1 cellular context compared by ENCODE assay signal in genomic region chr19:58572026-58572817, GRCh38.
A peak's percentile ranks its signal among the peaks of the same experiment; 100 is the strongest.
TF ChIP-seq lines count a peak whose summit lies in the region.

No MANE protein-coding gene starts in this region.

TF ChIP-seq in GM12878, 131 proteins besides CTCF, POLR2A, EP300 and RAD21:
- TF ChIP-seq, protein P1, sequence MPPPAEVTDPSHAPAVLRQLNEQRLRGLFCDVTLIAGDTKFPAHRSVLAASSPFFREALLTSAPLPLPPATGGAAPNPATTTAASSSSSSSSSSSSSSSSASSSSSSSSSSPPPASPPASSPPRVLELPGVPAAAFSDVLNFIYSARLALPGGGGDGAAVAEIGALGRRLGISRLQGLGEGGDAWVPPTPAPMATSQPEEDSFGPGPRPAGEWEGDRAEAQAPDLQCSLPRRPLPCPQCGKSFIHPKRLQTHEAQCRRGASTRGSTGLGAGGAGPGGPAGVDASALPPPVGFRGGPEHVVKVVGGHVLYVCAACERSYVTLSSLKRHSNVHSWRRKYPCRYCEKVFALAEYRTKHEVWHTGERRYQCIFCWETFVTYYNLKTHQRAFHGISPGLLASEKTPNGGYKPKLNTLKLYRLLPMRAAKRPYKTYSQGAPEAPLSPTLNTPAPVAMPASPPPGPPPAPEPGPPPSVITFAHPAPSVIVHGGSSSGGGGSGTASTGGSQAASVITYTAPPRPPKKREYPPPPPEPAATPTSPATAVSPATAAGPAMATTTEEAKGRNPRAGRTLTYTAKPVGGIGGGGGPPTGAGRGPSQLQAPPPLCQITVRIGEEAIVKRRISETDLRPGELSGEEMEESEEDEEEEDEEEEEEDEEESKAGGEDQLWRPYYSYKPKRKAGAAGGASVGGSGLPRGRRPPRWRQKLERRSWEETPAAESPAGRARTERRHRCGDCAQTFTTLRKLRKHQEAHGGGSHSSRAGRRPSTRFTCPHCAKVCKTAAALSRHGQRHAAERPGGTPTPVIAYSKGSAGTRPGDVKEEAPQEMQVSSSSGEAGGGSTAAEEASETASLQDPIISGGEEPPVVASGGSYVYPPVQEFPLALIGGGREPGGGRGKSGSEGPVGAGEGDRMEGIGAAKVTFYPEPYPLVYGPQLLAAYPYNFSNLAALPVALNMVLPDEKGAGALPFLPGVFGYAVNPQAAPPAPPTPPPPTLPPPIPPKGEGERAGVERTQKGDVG (CRISPR knock-in tag; IDR thresholded peaks at IDR 0.05) = no peak
- TF ChIP-seq ZBTB33 (IDR thresholded peaks at IDR 0.05) (no peak), HCFC1 (IDR thresholded peaks at IDR 0.05; ENCODE audit: low read length) (peak; percentile 81), HDAC2 (IDR thresholded peaks at IDR 0.05) (no peak), TARDBP (IDR thresholded peaks at IDR 0.05; ENCODE audit: borderline replicate concordance) (no peak), SREBF1 (IDR thresholded peaks at IDR 0.05; ENCODE audit: low read length) (no peak), ZBTB40 (IDR thresholded peaks at IDR 0.05; ENCODE audit: borderline replicate concordance) (peak; percentile 91; the same call in 1 of the 2 replicates), CREM (IDR thresholded peaks at IDR 0.05; ENCODE audit: low read depth) (peak; percentile 54; the same call in 1 of the 2 replicates), SMAD5 (IDR thresholded peaks at IDR 0.05; ENCODE audit: low read depth) (no peak), FOS (IDR thresholded peaks at IDR 0.05; ENCODE audit: borderline replicate concordance, extremely low read depth, insufficient read length) (no peak), KDM1A (IDR thresholded peaks at IDR 0.05; ENCODE audit: borderline replicate concordance) (no peak), MEF2B (IDR thresholded peaks at IDR 0.05; ENCODE audit: partially characterized antibody, poor library complexity, severe bottlenecking) (no peak), CREB1 (IDR thresholded peaks at IDR 0.05; ENCODE audit: low read depth) (no peak), SKIL (IDR thresholded peaks at IDR 0.05; ENCODE audit: low read depth, poor library complexity, severe bottlenecking) (no peak), E4F1 (IDR thresholded peaks at IDR 0.05; ENCODE audit: borderline replicate concordance, partially characterized antibody) (no peak), PBX3 (IDR thresholded peaks at IDR 0.05; ENCODE audit: insufficient replicate concordance, low read depth, low read length) (no peak), USF1 (IDR thresholded peaks at IDR 0.05; ENCODE audit: borderline replicate concordance, extremely low read length, insufficient read depth, low read depth, low read length) (no peak), CHD4 (IDR thresholded peaks at IDR 0.05) (no peak), ATF3 (IDR thresholded peaks at IDR 0.05; ENCODE audit: borderline replicate concordance, extremely low read depth, low read depth, low read length) (no peak), GABPA (IDR thresholded peaks at IDR 0.05; ENCODE audit: low read depth) (peak; percentile 90; the same call in 1 of the 2 replicates), SIX5 (IDR thresholded peaks at IDR 0.05; ENCODE audit: low read depth, low read length, severe bottlenecking) (peak; percentile 81), ESRRA (IDR thresholded peaks at IDR 0.05; ENCODE audit: low read length) (no peak), YY1 (IDR thresholded peaks at IDR 0.05; ENCODE audit: low read depth, low read length) (peak; percentile 92)
- TF ChIP-seq, protein P2, sequence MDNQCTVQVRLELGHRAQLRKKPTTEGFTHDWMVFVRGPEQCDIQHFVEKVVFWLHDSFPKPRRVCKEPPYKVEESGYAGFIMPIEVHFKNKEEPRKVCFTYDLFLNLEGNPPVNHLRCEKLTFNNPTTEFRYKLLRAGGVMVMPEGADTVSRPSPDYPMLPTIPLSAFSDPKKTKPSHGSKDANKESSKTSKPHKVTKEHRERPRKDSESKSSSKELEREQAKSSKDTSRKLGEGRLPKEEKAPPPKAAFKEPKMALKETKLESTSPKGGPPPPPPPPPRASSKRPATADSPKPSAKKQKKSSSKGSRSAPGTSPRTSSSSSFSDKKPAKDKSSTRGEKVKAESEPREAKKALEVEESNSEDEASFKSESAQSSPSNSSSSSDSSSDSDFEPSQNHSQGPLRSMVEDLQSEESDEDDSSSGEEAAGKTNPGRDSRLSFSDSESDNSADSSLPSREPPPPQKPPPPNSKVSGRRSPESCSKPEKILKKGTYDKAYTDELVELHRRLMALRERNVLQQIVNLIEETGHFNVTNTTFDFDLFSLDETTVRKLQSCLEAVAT (IDR thresholded peaks at IDR 0.05) = peak; percentile 84
- TF ChIP-seq, protein P3, sequence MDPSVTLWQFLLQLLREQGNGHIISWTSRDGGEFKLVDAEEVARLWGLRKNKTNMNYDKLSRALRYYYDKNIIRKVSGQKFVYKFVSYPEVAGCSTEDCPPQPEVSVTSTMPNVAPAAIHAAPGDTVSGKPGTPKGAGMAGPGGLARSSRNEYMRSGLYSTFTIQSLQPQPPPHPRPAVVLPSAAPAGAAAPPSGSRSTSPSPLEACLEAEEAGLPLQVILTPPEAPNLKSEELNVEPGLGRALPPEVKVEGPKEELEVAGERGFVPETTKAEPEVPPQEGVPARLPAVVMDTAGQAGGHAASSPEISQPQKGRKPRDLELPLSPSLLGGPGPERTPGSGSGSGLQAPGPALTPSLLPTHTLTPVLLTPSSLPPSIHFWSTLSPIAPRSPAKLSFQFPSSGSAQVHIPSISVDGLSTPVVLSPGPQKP (IDR thresholded peaks at IDR 0.05; ENCODE audit: low read depth, low read length) = no peak
- TF ChIP-seq, protein P4, sequence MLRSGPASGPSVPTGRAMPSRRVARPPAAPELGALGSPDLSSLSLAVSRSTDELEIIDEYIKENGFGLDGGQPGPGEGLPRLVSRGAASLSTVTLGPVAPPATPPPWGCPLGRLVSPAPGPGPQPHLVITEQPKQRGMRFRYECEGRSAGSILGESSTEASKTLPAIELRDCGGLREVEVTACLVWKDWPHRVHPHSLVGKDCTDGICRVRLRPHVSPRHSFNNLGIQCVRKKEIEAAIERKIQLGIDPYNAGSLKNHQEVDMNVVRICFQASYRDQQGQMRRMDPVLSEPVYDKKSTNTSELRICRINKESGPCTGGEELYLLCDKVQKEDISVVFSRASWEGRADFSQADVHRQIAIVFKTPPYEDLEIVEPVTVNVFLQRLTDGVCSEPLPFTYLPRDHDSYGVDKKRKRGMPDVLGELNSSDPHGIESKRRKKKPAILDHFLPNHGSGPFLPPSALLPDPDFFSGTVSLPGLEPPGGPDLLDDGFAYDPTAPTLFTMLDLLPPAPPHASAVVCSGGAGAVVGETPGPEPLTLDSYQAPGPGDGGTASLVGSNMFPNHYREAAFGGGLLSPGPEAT (IDR thresholded peaks at IDR 0.05; ENCODE audit: low read depth) = 0 out of 2 replicates have a peak, but pooled peaks have one; percentile 22
